9 cellular contexts compared by ENCODE assay signal in genomic region chr2:231181848-231182247, GRCh38. TPM values are rescaled to one million over a fixed set of nuclear protein-coding genes. Genes with fewer than 3 reads are reported as not detected.
DNase-seq lines count a peak whose midpoint lies in the region; ATAC-seq, FAIRE-seq and TF ChIP-seq lines count a peak whose summit lies in the region.
"Had no signal": no experiment of that assay in that cellular context is flagged by ENCODE, and none has a peak within 500 bp of the region (broad histone marks: within the 10 kb centered on the region; RNA-seq: fewer than 3 reads in every experiment).

No MANE protein-coding gene starts in this region.

- peak; percentile 85 for FAIRE-seq in GM12891 (lab: Jason Lieb, UNC)
- FAIRE-seq in D721Med (lab: Jason Lieb, UNC): no peak
- FAIRE-seq: endometrium had no signal

- peaks cover 0 to 62% (median 30%) of the 10 kb centered on the region in 4 donors for H3K4me1 ChIP-seq in tibial artery

- no peak overlapping the region for H3K4me3 ChIP-seq in tibial artery

- no peaks in the 10 kb centered on the region for H3K9me3 ChIP-seq in tibial artery

- no peaks in the 10 kb centered on the region for H3K27me3 ChIP-seq in tibial artery

- no peaks in the 10 kb centered on the region for H3K36me3 ChIP-seq in tibial artery

- TF ChIP-seq POLR2A in GM12891 (IDR thresholded peaks at IDR 0.05; ENCODE audit: low read depth, low read length): no peak

- TF ChIP-seq CTCF in tibial artery (IDR thresholded peaks at IDR 0.05) (peak in 1 of 2 experiments; percentile 22), D721Med (IDR thresholded peaks at IDR 0.05; ENCODE audit: insufficient read depth, missing control alignments) (no peak)

- no peak for DNase-seq in GM12891 (ENCODE audit: insufficient read length, low spot score)
- DNase-seq in SIG-M5 (lab: John Stamatoyannopoulos, UW): peak; percentile 32
- peak; percentile 79 for DNase-seq in left cardiac atrium
- peak; percentile 88 to 92 for DNase-seq in tibial artery
- no peak for DNase-seq in NCI-H2107 treated with DMSO at 0.1 percent for 48 hours (lab: John Stamatoyannopoulos, UW; ENCODE audit: unreplicated experiment)
- no peak for DNase-seq in D721Med (ENCODE audit: insufficient read length, low spot score)
- DNase-seq in activated naive CD4-positive, alpha-beta T cell treated with Interleukin-2 at 50 U/mL for 16 hours: no peak

- peak; percentile 64 for ATAC-seq in HG02870 (IDR thresholded peaks at IDR 0.05; ENCODE audit: unreplicated experiment)
- peak; percentile 71 to 88 for ATAC-seq in left cardiac atrium

- intact Hi-C loops in left cardiac atrium (cut with DNase I): no loop called here
- intact Hi-C loops in tibial artery (cut with DNase I; ENCODE audit: low total_unique reads): no loop called here

- H3K27ac ChIP-seq in tibial artery: peak overlapping the region; percentile 69 to 76

TF ChIP-seq in GM12891, 5 proteins besides CTCF, POLR2A, EP300 and RAD21:
- TF ChIP-seq SPI1 (IDR thresholded peaks at IDR 0.05; ENCODE audit: low read depth, low read length) (peak; percentile 90), PAX5 (IDR thresholded peaks at IDR 0.05; ENCODE audit: insufficient read depth, low read length, severe bottlenecking) (no peak)

RNA-seq across cellular contexts. Expression of gene ARMC9, which starts 16.6 kb away (rescaled TPM):
- 9.8 TPM for polyA plus RNA-seq in GM12891 (2012; ENCODE audit: low read depth, missing spikeins)
- total RNA-seq in left cardiac atrium: 1 to 10 TPM; 3.0 to 5.9 TPM

RNA-seq across cellular contexts. Expression of gene HTR2B, which starts 57.0 kb away (rescaled TPM):
- 0.72 TPM for polyA plus RNA-seq in GM12891 (2012; ENCODE audit: low read depth, missing spikeins)
- 1 to 10 TPM in 1 of 2 donors, under 1 TPM in 1; 0.50 to 6.9 TPM for total RNA-seq in left cardiac atrium

Comparison
In these comparisons a context has a peak if more than half of its experiments do, and no peak if none do; other contexts are left out.
1. DNase-seq: peak in SIG-M5 (single experiment), left cardiac atrium (single experiment) and tibial artery (2 of 2); none in GM12891 (single experiment), NCI-H2107 treated with DMSO at 0.1 percent for 48 hours (single experiment), D721Med (single experiment) and activated naive CD4-positive, alpha-beta T cell treated with Interleukin-2 at 50 U/mL for 16 hours (single experiment).